20 cellular contexts compared by ENCODE assay signal in genomic region chrY:18073464-18073863, GRCh38. TPM values are rescaled to one million over a fixed set of nuclear protein-coding genes. Genes with fewer than 3 reads are reported as not detected.
"Had no signal": no experiment of that assay in that cellular context is flagged by ENCODE, and none has a peak within 500 bp of the region (broad histone marks: within the 10 kb centered on the region; RNA-seq: fewer than 3 reads in every experiment).

No MANE protein-coding gene starts in this region.

RNA-seq across cellular contexts. Expression of gene CDY2A, which starts 47.9 kb away (rescaled TPM):
- total RNA-seq: activated naive CD4-positive, alpha-beta T cell treated with anti-CD3 and anti-CD28 coated beads for 36 hours; activated naive CD4-positive, alpha-beta T cell treated with anti-CD3 and anti-CD28 coated beads, Interleukin-2, amount 50 U/mL, for 72 hours; activated naive CD8-positive, alpha-beta T cell treated with anti-CD3 and anti-CD28 coated beads for 36 hours; activated naive CD8-positive, alpha-beta T cell treated with anti-CD3 and anti-CD28 coated beads, Interleukin-2, amount 10 ng/mL, durations not matched to agents 7 days and 5 days; activated T-cell treated with anti-CD3 and anti-CD28 coated beads, Interleukin-2, amount 50 U/mL, for 4 hours; activated T-cell treated with anti-CD3 and anti-CD28 coated beads, Interleukin-2, amount 50 U/mL, for 72 hours; activated T-helper 1 cell treated with anti-CD3 and anti-CD28 coated beads, Interleukin-12 subunit alpha, Interleukin-12 subunit beta, Interleukin-2, Interleukin-4 antibody, amounts not matched to agents 30 ng/mL and 10 ng/mL and 1 ng/mL, durations not matched to agents 14 hours and 24 hours and 36 hours; activated T-helper 17 cell treated with anti-CD3 and anti-CD28 coated beads, Interleukin-2, amount 50 U/mL, for 72 hours; activated T-helper 2 cell treated with anti-CD3 and anti-CD28 coated beads, Interferon-gamma antibody, Interleukin-2, Interleukin-4, amounts not matched to agents 10 μg/mL and 5 μg/mL and 100 μg/mL, durations not matched to agents 14 hours and 24 hours and 36 hours; adrenal gland; aorta; ascending aorta; astrocyte; breast epithelium; bronchial epithelial cell; cardiac muscle cell; cardiac septum; cerebellum; chondrocyte had no signal
- polyA plus RNA-seq: adipose tissue, adrenal gland, aorta, cardiac muscle cell had no signal
